Comparison of ENCODE assay signal across 1 cellular context in genomic region chr2:165594935-165595255, GRCh38.
TF ChIP-seq lines count a peak whose summit lies in the region.

No MANE protein-coding gene starts in this region.

TF ChIP-seq in HepG2, 621 proteins besides CTCF, POLR2A, EP300 and RAD21 (continued from another document):
- TF ChIP-seq, protein P1, sequence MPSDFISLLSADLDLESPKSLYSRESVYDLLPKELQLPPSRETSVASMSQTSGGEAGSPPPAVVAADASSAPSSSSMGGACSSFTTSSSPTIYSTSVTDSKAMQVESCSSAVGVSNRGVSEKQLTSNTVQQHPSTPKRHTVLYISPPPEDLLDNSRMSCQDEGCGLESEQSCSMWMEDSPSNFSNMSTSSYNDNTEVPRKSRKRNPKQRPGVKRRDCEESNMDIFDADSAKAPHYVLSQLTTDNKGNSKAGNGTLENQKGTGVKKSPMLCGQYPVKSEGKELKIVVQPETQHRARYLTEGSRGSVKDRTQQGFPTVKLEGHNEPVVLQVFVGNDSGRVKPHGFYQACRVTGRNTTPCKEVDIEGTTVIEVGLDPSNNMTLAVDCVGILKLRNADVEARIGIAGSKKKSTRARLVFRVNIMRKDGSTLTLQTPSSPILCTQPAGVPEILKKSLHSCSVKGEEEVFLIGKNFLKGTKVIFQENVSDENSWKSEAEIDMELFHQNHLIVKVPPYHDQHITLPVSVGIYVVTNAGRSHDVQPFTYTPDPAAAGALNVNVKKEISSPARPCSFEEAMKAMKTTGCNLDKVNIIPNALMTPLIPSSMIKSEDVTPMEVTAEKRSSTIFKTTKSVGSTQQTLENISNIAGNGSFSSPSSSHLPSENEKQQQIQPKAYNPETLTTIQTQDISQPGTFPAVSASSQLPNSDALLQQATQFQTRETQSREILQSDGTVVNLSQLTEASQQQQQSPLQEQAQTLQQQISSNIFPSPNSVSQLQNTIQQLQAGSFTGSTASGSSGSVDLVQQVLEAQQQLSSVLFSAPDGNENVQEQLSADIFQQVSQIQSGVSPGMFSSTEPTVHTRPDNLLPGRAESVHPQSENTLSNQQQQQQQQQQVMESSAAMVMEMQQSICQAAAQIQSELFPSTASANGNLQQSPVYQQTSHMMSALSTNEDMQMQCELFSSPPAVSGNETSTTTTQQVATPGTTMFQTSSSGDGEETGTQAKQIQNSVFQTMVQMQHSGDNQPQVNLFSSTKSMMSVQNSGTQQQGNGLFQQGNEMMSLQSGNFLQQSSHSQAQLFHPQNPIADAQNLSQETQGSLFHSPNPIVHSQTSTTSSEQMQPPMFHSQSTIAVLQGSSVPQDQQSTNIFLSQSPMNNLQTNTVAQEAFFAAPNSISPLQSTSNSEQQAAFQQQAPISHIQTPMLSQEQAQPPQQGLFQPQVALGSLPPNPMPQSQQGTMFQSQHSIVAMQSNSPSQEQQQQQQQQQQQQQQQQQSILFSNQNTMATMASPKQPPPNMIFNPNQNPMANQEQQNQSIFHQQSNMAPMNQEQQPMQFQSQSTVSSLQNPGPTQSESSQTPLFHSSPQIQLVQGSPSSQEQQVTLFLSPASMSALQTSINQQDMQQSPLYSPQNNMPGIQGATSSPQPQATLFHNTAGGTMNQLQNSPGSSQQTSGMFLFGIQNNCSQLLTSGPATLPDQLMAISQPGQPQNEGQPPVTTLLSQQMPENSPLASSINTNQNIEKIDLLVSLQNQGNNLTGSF (CRISPR knock-in tag; IDR thresholded peaks at IDR 0.05) = no peak
- TF ChIP-seq ZNF570 (CRISPR knock-in tag; IDR thresholded peaks at IDR 0.05; ENCODE audit: borderline replicate concordance) (no peak), SUZ12 (IDR thresholded peaks at IDR 0.05; ENCODE audit: low read depth, low read length) (no peak), ZNF260 (CRISPR knock-in tag; IDR thresholded peaks at IDR 0.05; ENCODE audit: borderline replicate concordance, low read depth) (no peak), SALL1 (CRISPR knock-in tag; IDR thresholded peaks at IDR 0.05) (no peak)
- TF ChIP-seq, protein P2, sequence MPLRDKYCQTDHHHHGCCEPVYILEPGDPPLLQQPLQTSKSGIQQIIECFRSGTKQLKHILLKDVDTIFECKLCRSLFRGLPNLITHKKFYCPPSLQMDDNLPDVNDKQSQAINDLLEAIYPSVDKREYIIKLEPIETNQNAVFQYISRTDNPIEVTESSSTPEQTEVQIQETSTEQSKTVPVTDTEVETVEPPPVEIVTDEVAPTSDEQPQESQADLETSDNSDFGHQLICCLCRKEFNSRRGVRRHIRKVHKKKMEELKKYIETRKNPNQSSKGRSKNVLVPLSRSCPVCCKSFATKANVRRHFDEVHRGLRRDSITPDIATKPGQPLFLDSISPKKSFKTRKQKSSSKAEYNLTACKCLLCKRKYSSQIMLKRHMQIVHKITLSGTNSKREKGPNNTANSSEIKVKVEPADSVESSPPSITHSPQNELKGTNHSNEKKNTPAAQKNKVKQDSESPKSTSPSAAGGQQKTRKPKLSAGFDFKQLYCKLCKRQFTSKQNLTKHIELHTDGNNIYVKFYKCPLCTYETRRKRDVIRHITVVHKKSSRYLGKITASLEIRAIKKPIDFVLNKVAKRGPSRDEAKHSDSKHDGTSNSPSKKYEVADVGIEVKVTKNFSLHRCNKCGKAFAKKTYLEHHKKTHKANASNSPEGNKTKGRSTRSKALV (CRISPR knock-in tag; IDR thresholded peaks at IDR 0.05) = no peak
